In genomic region chr2:132416080-132416911, GRCh38 we compare ENCODE assay signal across 8 cellular contexts. TPM values are rescaled to one million over a fixed set of nuclear protein-coding genes. Genes with fewer than 3 reads are reported as not detected.
A peak's percentile ranks its signal among the peaks of the same experiment; 100 is the strongest.
DNase-seq lines count a peak whose midpoint lies in the region; ATAC-seq, FAIRE-seq and TF ChIP-seq lines count a peak whose summit lies in the region.

Gene GPR39, plus strand, starts transcription at chr2:132416805.

- FAIRE-seq in A549 (lab: Jason Lieb, UNC): no peak

- peak within 1 kb of the TSS; percentile 47 for H3K4me3 ChIP-seq in A549
- peak within 1 kb of the TSS; percentile 57 to 79 for H3K4me3 ChIP-seq in Panc1 (ENCODE audit: low read depth in 2 of 2, low read length in 2 of 2)
- peak within 1 kb of the TSS; percentile 5 for H3K4me3 ChIP-seq in mucosa of descending colon
- H3K4me3 ChIP-seq in uterus: peak within 1 kb of the TSS; percentile 40 to 45

- H3K9me3 ChIP-seq in A549 (no peaks in the 10 kb centered on the region), Panc1 (ENCODE audit: control insufficient read depth, insufficient read depth, low read depth, low read length) (no peaks in the 10 kb centered on the region), mucosa of descending colon (no peaks in the 10 kb centered on the region), uterus (no peaks in the 10 kb centered on the region)

- in situ Hi-C loops in Panc1 (cut with HindIII; ENCODE audit: low pct_unique_long_range_greater_than_20kb, low sequenced_read_pairs): no loop called here

- DNase-seq in A549 (ENCODE audit: low read depth in 1 of 2, low spot score in 1 of 2) (peak; percentile 88 to 97), HK-2 (ENCODE audit: unreplicated experiment) (peak; percentile 98), Panc1 (ENCODE audit: low read depth, low spot score) (peak; percentile 88), mucosa of descending colon (peak; percentile 94 to 95 (median 94)), uterus (peak; percentile 28 to 48)
- no peak for DNase-seq in activated CD8-positive, alpha-beta memory T cell treated with anti-CD3 and anti-CD28 coated beads, Interleukin-2, amount 50 U/mL, for 48 hours
- DNase-seq in activated CD4-positive, alpha-beta T cell treated with anti-CD3 and anti-CD28 coated beads, Interleukin-2, amount 50 U/mL, for 4 hours: no peak

- ATAC-seq in A549 (peak; percentile 92), Panc1 (peak; percentile 89), esophagus mucosa (peak; percentile 95), mucosa of descending colon (peak; percentile 89)

- peak within 1 kb of the TSS; percentile 85 to 97 for H3K27ac ChIP-seq in A549
- peak within 1 kb of the TSS; percentile 75 for H3K27ac ChIP-seq in Panc1 (ENCODE audit: low read length)
- no peak within 1 kb of the TSS for H3K27ac ChIP-seq in uterus

- 2% methylated on average over 26 of the region's 55 CpGs for whole genome bisulfite sequencing in A549 (ENCODE audit: missing lambda C conversion rate)

- intact Hi-C loops in Panc1 (cut with micrococcal nuclease; ENCODE audit: unreplicated experiment): loop anchor here (10.0 kb wide), 1 partner anchor 141 kb away; no protein-coding TSS in a partner anchor
- intact Hi-C loops in mucosa of descending colon (cut with DNase I, micrococcal nuclease): loop anchor here in 1 of 2 donors (5.0 kb wide), 1 partner anchor 64 kb away; no protein-coding TSS in a partner anchor
- intact Hi-C loops in uterus (cut with DNase I; ENCODE audit: low total_unique reads): no loop called here

- TF ChIP-seq POLR2A in A549 (IDR thresholded peaks at IDR 0.05; ENCODE audit: low read length): peak; percentile 43
- no peak for TF ChIP-seq POLR2A in uterus (IDR thresholded peaks at IDR 0.05)

- peak; percentile 25 to 29; a peak in 2 of 5 replicates for TF ChIP-seq RAD21 in A549 (conservative IDR thresholded peaks at IDR 0.05 in 1 of 2, IDR thresholded peaks at IDR 0.05 in 1 of 2)

- no peaks in the 10 kb centered on the region for H3K36me3 ChIP-seq in Panc1 (ENCODE audit: control insufficient read depth, insufficient read depth, low read length)
- no peaks in the 10 kb centered on the region for H3K36me3 ChIP-seq in mucosa of descending colon (ENCODE audit: low read depth)
- H3K36me3 ChIP-seq in uterus: no peaks in the 10 kb centered on the region

- BruUV-seq in Panc1 (replicated peaks; lab: Mats Ljungman, UMichigan): no TSS peak

- TF ChIP-seq EP300 in A549 (IDR thresholded peaks at IDR 0.05): peak in 1 of 2 experiments; percentile 60; a peak in 1 of 5 replicates

- H3K27me3 ChIP-seq in Panc1 (ENCODE audit: control insufficient read depth, insufficient read depth, low read length): no peaks in the 10 kb centered on the region
- no peaks in the 10 kb centered on the region for H3K27me3 ChIP-seq in uterus

- TF ChIP-seq CTCF in A549 (IDR thresholded peaks at IDR 0.05): no peak
- TF ChIP-seq CTCF in Panc1 (IDR thresholded peaks at IDR 0.05): no peak
- no peak for TF ChIP-seq CTCF in mucosa of descending colon (IDR thresholded peaks at IDR 0.05)
- TF ChIP-seq CTCF in uterus (IDR thresholded peaks at IDR 0.05): no peak

- H3K4me1 ChIP-seq in A549 (peaks cover 53% of the 10 kb centered on the region), Panc1 (ENCODE audit: control insufficient read depth, insufficient read depth, low read length) (peaks cover 38% of the 10 kb centered on the region), mucosa of descending colon (ENCODE audit: low read depth) (peaks cover 15% of the 10 kb centered on the region), uterus (no peaks in the 10 kb centered on the region)

- POLR2A ChIA-PET in A549 (lab: Yijun Ruan, JAX): interaction anchor here (0.5 to 1.8 kb wide), 13 partner anchors 9 to 1122 kb away, joined by 3 to 15 read pairs (median 3); no protein-coding TSS in a partner anchor
- POLR2A ChIA-PET in Panc1 (lab: Charles Lee): interaction anchor here (0.6 kb wide), 1 partner anchor 734 kb away, joined by 3 read pairs; no protein-coding TSS in a partner anchor

- CTCF ChIA-PET in A549 (lab: Yijun Ruan, JAX) (interaction anchor here (1.3 to 2.2 kb wide), 6 partner anchors 14 to 133 kb away, joined by 3 to 7 read pairs (median 4); no protein-coding TSS in a partner anchor), Panc1 (lab: Charles Lee) (interaction anchor here (0.5 to 1.4 kb wide), 3 partner anchors 22 to 930 kb away, joined by 3 to 4 read pairs (median 3); no protein-coding TSS in a partner anchor)

- H3K4me2 ChIP-seq in A549: peak within 1 kb of the TSS; percentile 72

TF ChIP-seq in A549, 52 proteins besides CTCF, POLR2A, EP300 and RAD21:
- TF ChIP-seq PBX3 (IDR thresholded peaks at IDR 0.05) (peak; percentile 60; the same call in 1 of the 2 replicates), NPAS2 (CRISPR knock-in tag; IDR thresholded peaks at IDR 0.05; ENCODE audit: borderline replicate concordance) (no peak), E2F6 (IDR thresholded peaks at IDR 0.05; ENCODE audit: borderline replicate concordance, low read depth) (peak; percentile 74; the same call in 1 of the 2 replicates), FOSL2 (IDR thresholded peaks at IDR 0.05) (0 out of 2 replicates have a peak, but pooled peaks have one; percentile 48), FOSL2 (CRISPR knock-in tag; IDR thresholded peaks at IDR 0.05) (peak; percentile 85), JUNB (IDR thresholded peaks at IDR 0.05) (peak; percentile 41), HES2 (IDR thresholded peaks at IDR 0.05) (no peak), MAFK (IDR thresholded peaks at IDR 0.05; ENCODE audit: partially characterized antibody) (peak; percentile 86), JUN (IDR thresholded peaks at IDR 0.05) (peak; percentile 67 to 71; a peak in 3 of 5 replicates), GATA3 (IDR thresholded peaks at IDR 0.05; ENCODE audit: borderline replicate concordance) (peak; percentile 67), POLR2AphosphoS2 (conservative IDR thresholded peaks at IDR 0.05; ENCODE audit: low read length) (no peak), BCL3 (IDR thresholded peaks at IDR 0.05) (peak; percentile 48; the same call in 1 of the 3 replicates), NR3C1 (IDR thresholded peaks at IDR 0.05) (no peak), MAX (IDR thresholded peaks at IDR 0.05) (peak; percentile 83; the same call in 1 of the 2 replicates), SMC3 (IDR thresholded peaks at IDR 0.05) (peak; percentile 27; the same call in 2 of the 3 replicates), CEBPB (IDR thresholded peaks at IDR 0.05) (0 out of 4 replicates have a peak, but pooled peaks of 1 of the 2 experiments have one; percentile 2)

RNA-seq across cellular contexts. Expression of gene GPR39, which starts in this region (rescaled TPM):
- polyA plus RNA-seq in A549 (2011; rRNA removed) (11.8 and 14.4 TPM in 2 replicates), A549 (2017; fragmentation: RNase III; extraction: RNeasy Plus Mini Kit Qiagen cat#74134 plus additional on column Dnase treatment) (11.3 to 13.3 TPM (median 12.1 TPM) in 3 replicates)
- polyA plus RNA-seq in A549 (2012; cell fraction: cytosol; rRNA removed): 17.4 and 26.0 TPM in 2 replicates
- 41.1 and 67.7 TPM in 2 replicates for polyA plus RNA-seq in A549 (2012; cell fraction: nucleus; rRNA removed)
- 87.3 and 92.5 TPM in 2 replicates for polyA minus RNA-seq in A549 (2011; rRNA and poly(A)+ RNA removed)
- total RNA-seq in Panc1 (2021; ENCODE audit: unreplicated experiment) (9.0 TPM), esophagus mucosa (1.4 TPM), mucosa of descending colon (10 to 100 TPM; 11.6 to 33.7 (median 20.6) TPM), uterus (10 to 100 TPM in 1 of 4 donors, 1 to 10 TPM in 1, under 1 TPM in 1, not detected in 1; 0.52 to 53.2 (median 6.8) TPM)
- 7.2 TPM for polyA plus RNA-seq in Panc1 (2012; ENCODE audit: insufficient read length)

Comparison
In these comparisons a context has a peak if more than half of its experiments do, and no peak if none do; other contexts are left out.
1. DNase-seq: peak in A549 (2 of 2), HK-2 (single experiment), Panc1 (single experiment), mucosa of descending colon (3 of 3) and uterus (2 of 2); none in activated CD8-positive, alpha-beta memory T cell treated with anti-CD3 and anti-CD28 coated beads, Interleukin-2, amount 50 U/mL, for 48 hours (single experiment) and activated CD4-positive, alpha-beta T cell treated with anti-CD3 and anti-CD28 coated beads, Interleukin-2, amount 50 U/mL, for 4 hours (0 of 2).
2. H3K27ac ChIP-seq: peak in A549 (2 of 2) and Panc1 (single experiment); none in uterus (0 of 2).
3. H3K4me3 ChIP-seq: peak in every context shown above with its lines; median percentile 68 in Panc1; 47 in A549; 42 in uterus; 5 in mucosa of descending colon.
4. Peak in every context shown above with its lines, with median percentiles within 50 percentile points of each other: ATAC-seq.